In the genomic region with DNA sequence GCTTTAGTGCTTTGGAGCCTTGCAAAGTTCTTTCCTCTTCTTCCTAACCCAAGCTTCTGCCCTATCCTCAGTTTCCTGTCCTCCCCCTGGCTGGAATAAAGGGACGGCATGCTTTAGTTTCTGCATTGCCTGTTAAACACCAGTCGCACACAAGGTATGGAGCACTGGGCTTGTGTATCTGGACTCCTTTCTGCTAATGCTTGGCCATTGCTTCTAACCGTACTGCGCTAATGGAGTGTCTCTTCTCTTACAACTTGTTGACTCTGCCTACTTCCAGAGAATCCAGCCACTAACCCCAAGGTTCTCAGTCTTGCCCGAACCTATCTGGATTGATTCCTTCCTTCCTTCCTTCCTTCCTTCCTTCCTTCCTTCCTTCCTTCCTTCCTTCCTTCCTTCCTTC, we compare ENCODE assay signal across 29 cellular contexts.
"Had no signal": no experiment of that assay in that cellular context is flagged by ENCODE, and none has a peak within 500 bp of the region (broad histone marks: within the 10 kb centered on the region; RNA-seq: fewer than 3 reads in every experiment).

No MANE protein-coding gene starts in this region.

- H3K27ac ChIP-seq: lower lobe of right lung, pancreas, psoas muscle, skin epidermis, testis, transverse colon, vagina had no signal

- H3K9me3 ChIP-seq: lower lobe of right lung, pancreas, psoas muscle, stomach, testis, thyroid gland, transverse colon, upper lobe of left lung, vagina had no signal

- DNase-seq: hippocampal formation; kidney glomerular epithelial cell; left cardiac atrium; lower lobe of right lung; mammary epithelial cell; mesenchymal stem cell; naive B cell; natural killer cell; nephron progenitor cell; pancreas; posterior cingulate gyrus; psoas muscle; stimulated activated CD4-positive, alpha-beta T cell treated with anti-CD3 and anti-CD28 coated beads, Interleukin-12 subunit alpha, Interleukin-12 subunit beta, amount 100 ng/mL, for 4 hours; stimulated activated CD4-positive, alpha-beta T cell treated with anti-CD3 and anti-CD28 coated beads, Interleukin-15, amount 100 ng/mL, for 24 hours; stimulated activated CD4-positive, alpha-beta T cell treated with anti-CD3 and anti-CD28 coated beads, Interleukin-2, amount 100 ng/mL, for 24 hours; stimulated activated CD4-positive, alpha-beta T cell treated with anti-CD3 and anti-CD28 coated beads, Interleukin-4, amount 100 ng/mL, for 1 hour; stimulated activated naive B cell treated with anti-CD40 and anti-IgM and Interleukin-4, amounts not matched to agents 10 μg/mL and 1 μg/mL and 100 μg/mL, for 72 hours; stimulated activated naive CD8-positive, alpha-beta T cell treated with anti-CD3 and anti-CD28 coated beads, Interleukin-15, Interleukin-2, amounts not matched to agents 100 U/mL and 50 U/mL, for 24 hours; stomach; testis; thyroid gland; transverse colon; upper lobe of left lung had no signal

- H3K4me3 Mint-ChIP-seq: mesothelial cell of epicardium; naive B cell; natural killer cell; nephron progenitor cell; stimulated activated naive B cell treated with anti-CD40 and anti-IgM and Interleukin-4, amounts not matched to agents 10 μg/mL and 1 μg/mL and 100 μg/mL, for 72 hours had no signal

- H3K4me3 ChIP-seq: lower lobe of right lung, pancreas, psoas muscle, skin epidermis, stomach, testis, thyroid gland, transverse colon, upper lobe of left lung, vagina had no signal

- H3K27me3 ChIP-seq: pancreas, stomach, testis, thyroid gland, transverse colon, upper lobe of left lung, vagina had no signal

- ATAC-seq: left cardiac atrium; left lobe of liver; lower lobe of right lung; natural killer cell; pancreas; psoas muscle; sciatic nerve; stimulated activated naive B cell treated with anti-CD40 and anti-IgM and Interleukin-4, amounts not matched to agents 10 μg/mL and 1 μg/mL and 100 μg/mL, for 72 hours; stimulated activated naive CD8-positive, alpha-beta T cell treated with anti-CD3 and anti-CD28 coated beads, Interleukin-15, Interleukin-2, amounts not matched to agents 100 U/mL and 50 U/mL, for 24 hours had no signal

- H3K4me1 Mint-ChIP-seq: natural killer cell, nephron progenitor cell had no signal

- H3K4me1 ChIP-seq: testis, thyroid gland, vagina had no signal

- H3K9me3 Mint-ChIP-seq: mesothelial cell of epicardium; naive B cell; natural killer cell; nephron progenitor cell; stimulated activated naive B cell treated with anti-CD40 and anti-IgM and Interleukin-4, amounts not matched to agents 10 μg/mL and 1 μg/mL and 100 μg/mL, for 72 hours had no signal

- FAIRE-seq: keratinocyte, pancreas had no signal

- H3K36me3 Mint-ChIP-seq: mesothelial cell of epicardium; naive B cell; natural killer cell; stimulated activated naive B cell treated with anti-CD40 and anti-IgM and Interleukin-4, amounts not matched to agents 10 μg/mL and 1 μg/mL and 100 μg/mL, for 72 hours had no signal

- H3K27me3 Mint-ChIP-seq: naive B cell had no signal

- H3K36me3 ChIP-seq: lower lobe of right lung, pancreas, stomach, thyroid gland, transverse colon, upper lobe of left lung, vagina had no signal

- H3K27ac Mint-ChIP-seq: mesothelial cell of epicardium; natural killer cell; nephron progenitor cell; stimulated activated naive B cell treated with anti-CD40 and anti-IgM and Interleukin-4, amounts not matched to agents 10 μg/mL and 1 μg/mL and 100 μg/mL, for 72 hours had no signal
